In genomic region chr3:134357914-134358811, GRCh38 we compare ENCODE assay signal across 8 cellular contexts. TPM values are rescaled to one million over a fixed set of nuclear protein-coding genes. Genes with fewer than 3 reads are reported as not detected.
DNase-seq lines count a peak whose midpoint lies in the region; ATAC-seq and TF ChIP-seq lines count a peak whose summit lies in the region.

No MANE protein-coding gene starts in this region.

- ATAC-seq in DND-41 (ENCODE audit: insufficient read depth, low read depth) (peak; percentile 68), GM21367 (IDR thresholded peaks at IDR 0.05; ENCODE audit: unreplicated experiment) (no peak)
- no peak for ATAC-seq in stimulated activated naive CD8-positive, alpha-beta T cell treated with anti-CD3 and anti-CD28 coated beads, Interleukin-15, Interleukin-2, amounts not matched to agents 100 U/mL and 50 U/mL, for 24 hours

- peak; percentile 54 for TF ChIP-seq CTCF in DND-41 (IDR thresholded peaks at IDR 0.05; ENCODE audit: borderline replicate concordance, extremely low read depth, low read length, poor library complexity, severe bottlenecking)
- peak; percentile 12 for TF ChIP-seq CTCF in hepatocyte (IDR thresholded peaks at IDR 0.05; ENCODE audit: poor library complexity)

- H3K9me2 ChIP-seq in hepatocyte (replicated peaks; ENCODE audit: insufficient read depth), result no peaks in the 10 kb centered on the region

- H3K27me3 ChIP-seq in DND-41 (ENCODE audit: insufficient read depth, low read length, poor library complexity) (no peaks in the 10 kb centered on the region), HUES48 (ENCODE audit: control insufficient read depth, insufficient read depth, low read length) (no peaks in the 10 kb centered on the region), hepatocyte (no peaks in the 10 kb centered on the region)

- H3K36me3 ChIP-seq in DND-41 (ENCODE audit: insufficient read depth, low read length) (no peaks in the 10 kb centered on the region), HUES48 (ENCODE audit: control insufficient read depth, insufficient read depth, low read length) (peaks cover 91% of the 10 kb centered on the region), hepatocyte (replicated peaks; ENCODE audit: insufficient read depth, low read depth) (peaks cover 6% of the 10 kb centered on the region)

- H3K79me2 ChIP-seq in DND-41 (ENCODE audit: insufficient read depth, low read length) (no peaks in the 10 kb centered on the region), hepatocyte (peaks cover 36% of the 10 kb centered on the region)

- H3K4me2 ChIP-seq in DND-41 (ENCODE audit: insufficient read depth, low read length), result no peak overlapping the region
- H3K4me2 ChIP-seq in hepatocyte, result peak overlapping the region; percentile 35

- DNase-seq in DND-41 (peak; percentile 29), amniotic stem cell (lab: John Stamatoyannopoulos, UW) (peak; percentile 90), hepatocyte (ENCODE audit: low spot score) (peak; percentile 74), SHP77 treated with DMSO at 0.1 percent for 48 hours (lab: John Stamatoyannopoulos, UW) (no peak), NCI-H345 treated with DMSO at 0.1 percent for 48 hours (lab: John Stamatoyannopoulos, UW; ENCODE audit: unreplicated experiment) (no peak)
- DNase-seq in stimulated activated naive CD8-positive, alpha-beta T cell treated with anti-CD3 and anti-CD28 coated beads, Interleukin-15, Interleukin-2, amounts not matched to agents 100 U/mL and 50 U/mL, for 24 hours, result peak; percentile 22

- H3K4me1 ChIP-seq in DND-41 (ENCODE audit: insufficient read depth, low read length) (peaks cover 3% of the 10 kb centered on the region), HUES48 (ENCODE audit: control insufficient read depth, insufficient read depth, low read length) (peaks cover 19% of the 10 kb centered on the region), hepatocyte (ENCODE audit: insufficient read depth) (peaks cover 57% of the 10 kb centered on the region)

- WGBS in hepatocyte (ENCODE audit: low lambda C conversion rate, missing lambda C conversion rate), result 43% methylated on average over 10 of the region's 10 CpGs

- no peak overlapping the region for H3K9ac ChIP-seq in DND-41 (ENCODE audit: low read depth, low read length)
- no peak overlapping the region for H3K9ac ChIP-seq in HUES48 (ENCODE audit: low read depth, low read length)

- H3K9me3 ChIP-seq in DND-41 (ENCODE audit: insufficient read depth, low read length, severe bottlenecking) (no peaks in the 10 kb centered on the region), HUES48 (ENCODE audit: control insufficient read depth, insufficient read depth, low read length) (no peaks in the 10 kb centered on the region), hepatocyte (ENCODE audit: low read depth) (no peaks in the 10 kb centered on the region)

- no peak overlapping the region for H3K27ac ChIP-seq in DND-41 (ENCODE audit: low read length)
- H3K27ac ChIP-seq in HUES48 (ENCODE audit: low read depth, low read length), result peak overlapping the region; percentile 78
- peak overlapping the region; percentile 80 for H3K27ac ChIP-seq in hepatocyte

- no peaks in the 10 kb centered on the region for H4K20me1 ChIP-seq in DND-41 (ENCODE audit: insufficient read depth, low read length)
- no peaks in the 10 kb centered on the region for H4K20me1 ChIP-seq in hepatocyte (ENCODE audit: insufficient read depth, poor library complexity, severe bottlenecking)

- H2AFZ ChIP-seq in DND-41 (ENCODE audit: low read depth, low read length), result no peak overlapping the region
- no peak overlapping the region for H2AFZ ChIP-seq in hepatocyte

- no peak overlapping the region for H3K4me3 ChIP-seq in DND-41 (ENCODE audit: low read depth in 1 of 2, low read length in 2 of 2)
- no peak overlapping the region for H3K4me3 ChIP-seq in HUES48 (ENCODE audit: low read depth, low read length)
- no peak overlapping the region for H3K4me3 ChIP-seq in hepatocyte

RNA-seq across cellular contexts. Expression of gene AMOTL2, which starts 16.1 kb away (rescaled TPM):
- 71.4 and 81.6 TPM in 2 replicates for total RNA-seq in hepatocyte
- polyA plus RNA-seq in hepatocyte, result 63.9 and 74.2 TPM in 2 replicates

Comparison
In these comparisons a context has a peak if more than half of its experiments do, and no peak if none do; other contexts are left out.
1. DNase-seq: peak in DND-41 (single experiment), amniotic stem cell (single experiment), hepatocyte (single experiment) and stimulated activated naive CD8-positive, alpha-beta T cell treated with anti-CD3 and anti-CD28 coated beads, Interleukin-15, Interleukin-2, amounts not matched to agents 100 U/mL and 50 U/mL, for 24 hours (single experiment); none in SHP77 treated with DMSO at 0.1 percent for 48 hours (single experiment) and NCI-H345 treated with DMSO at 0.1 percent for 48 hours (single experiment).